Comparison of ENCODE assay signal across 1 cellular context in genomic region chr12:122062832-122063690, GRCh38.
TF ChIP-seq lines count a peak whose summit lies in the region.

No MANE protein-coding gene starts in this region.

TF ChIP-seq in K562, 482 proteins besides CTCF, POLR2A, EP300 and RAD21 (continued from another document and continues in another):
- TF ChIP-seq ZBTB2 (IDR thresholded peaks at IDR 0.05) = no peak
- no peak for TF ChIP-seq PBX2 (CRISPR knock-in tag; IDR thresholded peaks at IDR 0.05; ENCODE audit: low read depth)
- 0 out of 2 replicates have a peak, but pooled peaks have one; percentile 15 for TF ChIP-seq PBX2 (tag; conservative IDR thresholded peaks at IDR 0.05; ENCODE audit: low read depth)
- peak; percentile 9; the same call in 1 of the 2 replicates for TF ChIP-seq CXXC5 (CRISPR knock-in tag; IDR thresholded peaks at IDR 0.05)
- no peak for TF ChIP-seq SIX5 (IDR thresholded peaks at IDR 0.05; ENCODE audit: borderline replicate concordance in 1 of 2, insufficient read depth in 1 of 2, low read depth in 1 of 2, low read length in 2 of 2)
- TF ChIP-seq MAZ (CRISPR knock-in tag; conservative IDR thresholded peaks at IDR 0.05 in 1 of 2, IDR thresholded peaks at IDR 0.05 in 1 of 2) = peak in 1 of 2 experiments; percentile 33; a peak in 2 of 4 replicates
- peak in 1 of 2 experiments; percentile 40; a peak in 1 of 4 replicates for TF ChIP-seq HDAC1 (IDR thresholded peaks at IDR 0.05)
- peak; percentile 28 for TF ChIP-seq MEIS2 (IDR thresholded peaks at IDR 0.05; ENCODE audit: partially characterized antibody)
- TF ChIP-seq OTX1 (CRISPR knock-in tag; IDR thresholded peaks at IDR 0.05) = 0 out of 2 replicates have a peak, but pooled peaks have one; percentile 73
- TF ChIP-seq CHD7 (IDR thresholded peaks at IDR 0.05; ENCODE audit: low read depth, low read length) = no peak
- TF ChIP-seq ZNF232 (CRISPR knock-in tag; IDR thresholded peaks at IDR 0.05) = peak; percentile 56; the same call in 1 of the 2 replicates
- TF ChIP-seq ZNF212 (CRISPR knock-in tag; IDR thresholded peaks at IDR 0.05) = no peak
- peak; percentile 22; the same call in 1 of the 2 replicates for TF ChIP-seq CTBP1 (IDR thresholded peaks at IDR 0.05; ENCODE audit: borderline replicate concordance)
- TF ChIP-seq NFRKB (IDR thresholded peaks at IDR 0.05; ENCODE audit: low read depth) = peak; percentile 7; the same call in 1 of the 2 replicates
- 0 out of 2 replicates have a peak, but pooled peaks have one; percentile 21 for TF ChIP-seq SOX6 (IDR thresholded peaks at IDR 0.05)
- TF ChIP-seq GABPA (tag; conservative IDR thresholded peaks at IDR 0.05; ENCODE audit: low read depth) = peak; percentile 39; the same call in 1 of the 2 replicates
- peak; percentile 53; the same call in 1 of the 2 replicates for TF ChIP-seq NBN (IDR thresholded peaks at IDR 0.05; ENCODE audit: low read depth)
- no peak for TF ChIP-seq CHD1 (IDR thresholded peaks at IDR 0.05; ENCODE audit: low read length)
- TF ChIP-seq ELF4 (CRISPR knock-in tag; IDR thresholded peaks at IDR 0.05) = peak; percentile 92
- no peak for TF ChIP-seq CREB3L1 (IDR thresholded peaks at IDR 0.05; ENCODE audit: borderline replicate concordance, low read depth)
- peak; percentile 35 for TF ChIP-seq HDAC2 (IDR thresholded peaks at IDR 0.05)
- no peak for TF ChIP-seq ZNF785 (CRISPR knock-in tag; IDR thresholded peaks at IDR 0.05)
- peak; percentile 81 for TF ChIP-seq ATF3 (IDR thresholded peaks at IDR 0.05)
- TF ChIP-seq ATF3 (CRISPR knock-in tag; conservative IDR thresholded peaks at IDR 0.05) = 0 out of 2 replicates have a peak, but pooled peaks have one; percentile 21
- TF ChIP-seq MAX (CRISPR knock-in tag; IDR thresholded peaks at IDR 0.05) = no peak; the same call in 1 of the 2 replicates
- TF ChIP-seq SRSF1 (IDR thresholded peaks at IDR 0.05; ENCODE audit: low read depth, low read length) = no peak
- TF ChIP-seq ZNF436 (CRISPR knock-in tag; IDR thresholded peaks at IDR 0.05) = no peak
- peak; percentile 73 for TF ChIP-seq ZFX (CRISPR knock-in tag; IDR thresholded peaks at IDR 0.05)
- peak; percentile 66 to 72; a peak in 2 of 4 replicates for TF ChIP-seq UBTF (IDR thresholded peaks at IDR 0.05; ENCODE audit: borderline replicate concordance in 1 of 2, low read depth in 2 of 2, low read length in 2 of 2)
- TF ChIP-seq ZNF830 (CRISPR knock-in tag; IDR thresholded peaks at IDR 0.05) = no peak
- TF ChIP-seq PHF20 (IDR thresholded peaks at IDR 0.05; ENCODE audit: partially characterized antibody) = no peak
- no peak for TF ChIP-seq TAF9B (IDR thresholded peaks at IDR 0.05; ENCODE audit: partially characterized antibody)
- no peak for TF ChIP-seq ILK (tag; IDR thresholded peaks at IDR 0.05; ENCODE audit: borderline replicate concordance, low read depth)
- peak; percentile 60 for TF ChIP-seq FOSL1 (tag; conservative IDR thresholded peaks at IDR 0.05)
